In genomic region chr3:21013566-21013965, GRCh38 we compare ENCODE assay signal across 26 cellular contexts.
"Had no signal": no experiment of that assay in that cellular context is flagged by ENCODE, and none has a peak within 500 bp of the region (broad histone marks: within the 10 kb centered on the region; RNA-seq: fewer than 3 reads in every experiment).

No MANE protein-coding gene starts in this region.

- H3K36me3 ChIP-seq: SJCRH30 had no signal

- ATAC-seq: activated T-helper 17 cell treated with anti-CD3 and anti-CD28 coated beads, Interleukin-2, amount 50 U/mL, for 72 hours; Panc1; Right ventricle myocardium inferior had no signal

- H3K27me3 ChIP-seq: SJCRH30 had no signal

- H3K4me3 ChIP-seq: SJCRH30 had no signal

- DNase-seq: activated CD4-positive, alpha-beta memory T cell treated with anti-CD3 and anti-CD28 coated beads for 36 hours; activated CD4-positive, alpha-beta T cell treated with anti-CD3 and anti-CD28 coated beads, Interleukin-2, amount 10 ng/mL, durations not matched to agents 7 days and 5 days; activated CD4-positive, CD25-positive, alpha-beta regulatory T cell; activated gamma-delta T cell; activated naive CD4-positive, alpha-beta T cell treated with anti-CD3 and anti-CD28 coated beads, Interleukin-2, amount 10 ng/mL, durations not matched to agents 7 days and 5 days; activated naive CD8-positive, alpha-beta T cell treated with anti-CD3 and anti-CD28 coated beads for 36 hours; activated T-cell treated with anti-CD3 and anti-CD28 coated beads for 4 hours; activated T-cell treated with anti-CD3 and anti-CD28 coated beads, Interleukin-2, amount 50 U/mL, for 48 hours; cerebellar nuclear complex; KG1; NCI-H1092; NCI-H1417; NCI-H2029; NCI-H2107; NCI-H2171 treated with DMSO at 0.1 percent for 48 hours; NCI-H345; NCI-H510A; NCI-H526 treated with DMSO at 0.1 percent for 48 hours; NCI-H82; RPMI8226; SJCRH30; SK-N-SH; T-helper 1 cell had no signal
